Comparison of ENCODE assay signal across 1 cellular context in the genomic region with DNA sequence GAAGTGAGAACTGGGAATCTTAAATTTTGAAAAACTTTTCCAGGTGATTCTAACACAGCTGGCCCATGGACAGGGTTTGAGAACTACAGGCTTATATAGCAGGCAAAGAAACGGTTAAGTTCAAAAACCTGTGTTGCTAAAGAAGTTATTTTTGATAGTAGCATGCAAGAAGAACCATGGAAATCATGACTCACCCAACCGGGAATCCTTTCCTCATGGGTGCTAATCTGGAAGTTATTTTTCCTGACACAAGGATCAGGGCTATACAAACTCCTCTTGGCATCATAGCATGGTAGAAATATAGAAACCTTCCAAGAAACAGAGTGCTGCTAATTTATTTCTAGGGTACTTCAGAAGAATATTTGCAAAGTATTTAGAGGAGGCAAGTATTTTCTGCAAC.
TF ChIP-seq lines count a peak whose summit lies in the region.

No MANE protein-coding gene starts in this region.

TF ChIP-seq in SK-N-SH treated with all-trans-retinoic acid at 6 μM for 48 hours, 23 proteins besides CTCF, POLR2A, EP300 and RAD21 (continued from another document):
- TF ChIP-seq, protein P1, sequence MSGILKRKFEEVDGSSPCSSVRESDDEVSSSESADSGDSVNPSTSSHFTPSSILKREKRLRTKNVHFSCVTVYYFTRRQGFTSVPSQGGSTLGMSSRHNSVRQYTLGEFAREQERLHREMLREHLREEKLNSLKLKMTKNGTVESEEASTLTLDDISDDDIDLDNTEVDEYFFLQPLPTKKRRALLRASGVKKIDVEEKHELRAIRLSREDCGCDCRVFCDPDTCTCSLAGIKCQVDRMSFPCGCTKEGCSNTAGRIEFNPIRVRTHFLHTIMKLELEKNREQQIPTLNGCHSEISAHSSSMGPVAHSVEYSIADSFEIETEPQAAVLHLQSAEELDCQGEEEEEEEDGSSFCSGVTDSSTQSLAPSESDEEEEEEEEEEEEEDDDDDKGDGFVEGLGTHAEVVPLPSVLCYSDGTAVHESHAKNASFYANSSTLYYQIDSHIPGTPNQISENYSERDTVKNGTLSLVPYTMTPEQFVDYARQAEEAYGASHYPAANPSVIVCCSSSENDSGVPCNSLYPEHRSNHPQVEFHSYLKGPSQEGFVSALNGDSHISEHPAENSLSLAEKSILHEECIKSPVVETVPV (CRISPR knock-in tag; IDR thresholded peaks at IDR 0.05) = no peak
- TF ChIP-seq, protein P2, sequence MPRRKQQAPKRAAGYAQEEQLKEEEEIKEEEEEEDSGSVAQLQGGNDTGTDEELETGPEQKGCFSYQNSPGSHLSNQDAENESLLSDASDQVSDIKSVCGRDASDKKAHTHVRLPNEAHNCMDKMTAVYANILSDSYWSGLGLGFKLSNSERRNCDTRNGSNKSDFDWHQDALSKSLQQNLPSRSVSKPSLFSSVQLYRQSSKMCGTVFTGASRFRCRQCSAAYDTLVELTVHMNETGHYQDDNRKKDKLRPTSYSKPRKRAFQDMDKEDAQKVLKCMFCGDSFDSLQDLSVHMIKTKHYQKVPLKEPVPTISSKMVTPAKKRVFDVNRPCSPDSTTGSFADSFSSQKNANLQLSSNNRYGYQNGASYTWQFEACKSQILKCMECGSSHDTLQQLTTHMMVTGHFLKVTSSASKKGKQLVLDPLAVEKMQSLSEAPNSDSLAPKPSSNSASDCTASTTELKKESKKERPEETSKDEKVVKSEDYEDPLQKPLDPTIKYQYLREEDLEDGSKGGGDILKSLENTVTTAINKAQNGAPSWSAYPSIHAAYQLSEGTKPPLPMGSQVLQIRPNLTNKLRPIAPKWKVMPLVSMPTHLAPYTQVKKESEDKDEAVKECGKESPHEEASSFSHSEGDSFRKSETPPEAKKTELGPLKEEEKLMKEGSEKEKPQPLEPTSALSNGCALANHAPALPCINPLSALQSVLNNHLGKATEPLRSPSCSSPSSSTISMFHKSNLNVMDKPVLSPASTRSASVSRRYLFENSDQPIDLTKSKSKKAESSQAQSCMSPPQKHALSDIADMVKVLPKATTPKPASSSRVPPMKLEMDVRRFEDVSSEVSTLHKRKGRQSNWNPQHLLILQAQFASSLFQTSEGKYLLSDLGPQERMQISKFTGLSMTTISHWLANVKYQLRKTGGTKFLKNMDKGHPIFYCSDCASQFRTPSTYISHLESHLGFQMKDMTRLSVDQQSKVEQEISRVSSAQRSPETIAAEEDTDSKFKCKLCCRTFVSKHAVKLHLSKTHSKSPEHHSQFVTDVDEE (CRISPR knock-in tag; IDR thresholded peaks at IDR 0.05) = no peak
TF ChIP-seq in SK-N-SH treated with all-trans-retinoic acid at 6 μM for 48 hours: peak in this region for 0.
